Comparison of ENCODE assay signal across 8 cellular contexts in the genomic region with DNA sequence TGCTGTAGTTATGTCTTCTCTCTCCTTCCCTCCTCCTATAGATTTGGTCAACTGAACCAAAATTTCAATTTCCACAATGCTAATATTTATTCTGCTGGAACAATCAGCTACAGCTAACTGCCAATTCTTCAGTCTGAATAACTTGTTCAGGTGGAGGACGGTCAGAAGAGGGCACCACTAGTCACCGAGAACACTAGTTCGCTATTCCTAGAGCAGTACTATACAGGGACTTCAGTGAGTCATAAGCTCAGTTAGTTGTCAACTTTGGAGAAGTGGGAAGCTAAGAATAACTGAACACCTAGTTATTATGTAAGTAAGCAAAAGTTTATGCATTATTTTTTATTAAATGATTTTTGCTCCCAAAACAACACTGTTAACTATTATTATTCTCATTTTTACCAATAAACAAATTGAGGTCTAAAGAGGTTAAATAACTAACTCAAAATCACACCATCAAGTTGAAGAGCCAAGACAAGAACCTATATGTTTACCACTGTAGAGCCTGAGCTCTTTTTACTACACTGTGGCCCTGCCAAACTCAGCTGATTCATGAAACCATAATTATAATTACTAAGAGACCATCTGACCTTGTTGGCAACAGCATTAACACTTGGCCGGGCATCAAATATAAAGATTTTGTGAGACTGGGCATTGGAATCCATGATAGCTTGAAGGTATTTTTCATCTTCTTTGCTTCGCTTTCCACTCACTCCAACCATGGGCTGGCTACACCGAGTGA. TPM values are rescaled to one million over a fixed set of nuclear protein-coding genes. Genes with fewer than 3 reads are reported as not detected.
A peak's percentile ranks its signal among the peaks of the same experiment; 100 is the strongest.
DNase-seq lines count a peak whose midpoint lies in the region; ATAC-seq and TF ChIP-seq lines count a peak whose summit lies in the region.

No MANE protein-coding gene starts in this region.

- no peak overlapping the region for H3K4me2 ChIP-seq in IMR-90 (ENCODE audit: low read depth, low read length)

- no peak overlapping the region for H2AK5ac ChIP-seq in IMR-90 (ENCODE audit: low read depth, low read length)

- no peak overlapping the region for H2AFZ ChIP-seq in IMR-90 (replicated peaks; ENCODE audit: low read length, poor library complexity)

- no peak overlapping the region for H2BK120ac ChIP-seq in IMR-90 (ENCODE audit: low read depth, low read length)

- H3K9ac ChIP-seq in IMR-90 (ENCODE audit: low read depth, low read length), result no peak overlapping the region

- in situ Hi-C loops in IMR-90 (cut with MboI; ENCODE audit: low sequenced_read_pairs), result loop anchor here (10.0 kb wide), 1 partner anchor 546 kb away; the partner anchor contains the start of gene JRKL

- H3K27ac ChIP-seq in IMR-90 (ENCODE audit: insufficient read depth, low read length), result no peak overlapping the region
- no peak overlapping the region for H3K27ac ChIP-seq in lower lobe of right lung
- no peak overlapping the region for H3K27ac ChIP-seq in upper lobe of left lung

- H3K36me3 ChIP-seq in BJ (ENCODE audit: control insufficient read depth, insufficient read depth, low read length) (peaks cover 1% of the 10 kb centered on the region), IMR-90 (ENCODE audit: control insufficient read depth, insufficient read depth, low read length) (peaks cover 6% of the 10 kb centered on the region), lower lobe of right lung (peaks cover 39% of the 10 kb centered on the region), upper lobe of left lung (peaks cover 4 to 38% (median 9%) of the 10 kb centered on the region in 4 donors)

- TF ChIP-seq RAD21 in IMR-90 (IDR thresholded peaks at IDR 0.05; ENCODE audit: low read length), result peak; percentile 75

- CTCF ChIA-PET in BJ (lab: Yijun Ruan, JAX) (interaction anchor here (0.5 to 2.3 kb wide), 20 partner anchors 10 to 545 kb away, joined by 3 to 17 read pairs (median 3); partner anchors contain the start of genes CCDC82, JRKL and MAML2), IMR-90 (lab: Yijun Ruan, JAX) (interaction anchor here (0.6 to 1.9 kb wide), 12 partner anchors 13 to 545 kb away, joined by 3 to 10 read pairs (median 4); partner anchors contain the start of gene MAML2)

- H3K4me1 ChIP-seq in IMR-90 (ENCODE audit: control insufficient read depth, insufficient read depth, low read length) (peaks cover 5% of the 10 kb centered on the region), lower lobe of right lung (peaks cover 5% of the 10 kb centered on the region), upper lobe of left lung (no peaks in the 10 kb centered on the region)

- dilution Hi-C loops in IMR-90 (cut with HindIII; ENCODE audit: low sequenced_read_pairs, unreplicated experiment), result no loop called here

- no peak overlapping the region for H4K5ac ChIP-seq in IMR-90 (ENCODE audit: low read depth, low read length)

- no peaks in the 10 kb centered on the region; the same call in 1 of the 2 replicates for H3K9me1 ChIP-seq in IMR-90 (ENCODE audit: insufficient read depth, low read length)

- intact Hi-C loops in IMR-90 (cut with micrococcal nuclease) (loop anchor here (5.0 kb wide), 1 partner anchor 123 kb away; no protein-coding TSS in a partner anchor), lower lobe of right lung (cut with DNase I) (no loop called here)

- H3K18ac ChIP-seq in IMR-90 (ENCODE audit: low read depth, low read length), result no peak overlapping the region; the same call in 1 of the 2 replicates

- H3K27me3 ChIP-seq in BJ (ENCODE audit: control insufficient read depth, insufficient read depth, low read length) (no peaks in the 10 kb centered on the region), IMR-90 (ENCODE audit: control insufficient read depth, insufficient read depth, low read length) (no peaks in the 10 kb centered on the region), lower lobe of right lung (ENCODE audit: low read depth) (no peaks in the 10 kb centered on the region), upper lobe of left lung (no peaks in the 10 kb centered on the region)

- no TSS peak for BruUV-seq in IMR-90 (replicated peaks; lab: Mats Ljungman, UMichigan)

- 0 out of 2 replicates have a peak overlapping the region, but pooled peaks have one; percentile 56 for H2BK20ac ChIP-seq in IMR-90 (ENCODE audit: low read depth, low read length)

- H4K20me1 ChIP-seq in IMR-90 (ENCODE audit: insufficient read depth, low read length), result no peaks in the 10 kb centered on the region

- H3K4ac ChIP-seq in IMR-90 (ENCODE audit: low read depth, low read length), result no peak overlapping the region

- peak; percentile 76 for ATAC-seq in GM18511 (IDR thresholded peaks at IDR 0.05; ENCODE audit: unreplicated experiment)
- ATAC-seq in IMR-90 (ENCODE audit: low read depth), result peak; percentile 74
- peak; percentile 82 to 88 for ATAC-seq in lower lobe of right lung
- peak; percentile 77 to 82 for ATAC-seq in upper lobe of left lung (ENCODE audit: low FRiP score in 2 of 2)

- TF ChIP-seq CTCF in BJ (IDR thresholded peaks at IDR 0.05; ENCODE audit: insufficient read depth, low read depth, low read length) (peak; percentile 57), IMR-90 (conservative IDR thresholded peaks at IDR 0.05; ENCODE audit: low read depth, low read length) (peak; percentile 57), lower lobe of right lung (IDR thresholded peaks at IDR 0.05) (peak; percentile 53), upper lobe of left lung (IDR thresholded peaks at IDR 0.05) (peak in 5 of 6 experiments; percentile 24 to 57 (median 38))

- H2AK9ac ChIP-seq in IMR-90 (replicated peaks; ENCODE audit: low read depth, low read length, poor library complexity), result no peak overlapping the region

- no peak overlapping the region for H4K91ac ChIP-seq in IMR-90 (ENCODE audit: insufficient read depth, low read depth, low read length)

- H3K9me3 ChIP-seq in IMR-90 (ENCODE audit: control insufficient read depth, insufficient read depth, low read length) (no peaks in the 10 kb centered on the region), lower lobe of right lung (no peaks in the 10 kb centered on the region), upper lobe of left lung (no peaks in the 10 kb centered on the region)

- peak overlapping the region; percentile 58 for H2BK5ac ChIP-seq in IMR-90 (ENCODE audit: low read depth, low read length, poor library complexity, severe bottlenecking)

- peaks cover 3 to 16% of the 10 kb centered on the region in 2 experiments; a peak in 1 of 4 replicates for H3K79me1 ChIP-seq in IMR-90 (ENCODE audit: low read depth in 1 of 2, low read length in 2 of 2)

- no peak overlapping the region for H3K23ac ChIP-seq in IMR-90 (ENCODE audit: low read depth, low read length)

- H3K14ac ChIP-seq in IMR-90 (replicated peaks; ENCODE audit: low read depth, low read length), result no peak overlapping the region

- H4K8ac ChIP-seq in IMR-90 (ENCODE audit: low read depth in 2 of 2, low read length in 2 of 2), result no peak overlapping the region

- POLR2A ChIA-PET in BJ (lab: Charles Lee) (no interaction called here), IMR-90 (lab: Charles Lee; ENCODE audit: unreplicated experiment) (interaction anchor here (0.6 to 0.9 kb wide), 2 partner anchors 8 to 264 kb away, joined by 3 to 4 read pairs; no protein-coding TSS in a partner anchor)

- H3K4me3 ChIP-seq in BJ (ENCODE audit: low read depth, low read length), result no peak overlapping the region
- H3K4me3 ChIP-seq in IMR-90 (ENCODE audit: insufficient read depth, low read depth, low read length), result no peak overlapping the region
- H3K4me3 ChIP-seq in lower lobe of right lung, result no peak overlapping the region
- H3K4me3 ChIP-seq in upper lobe of left lung, result no peak overlapping the region

- no peak overlapping the region for H3K56ac ChIP-seq in IMR-90 (ENCODE audit: extremely low read depth, insufficient read depth, low read length)

- peak; percentile 27 for DNase-seq in BJ (ENCODE audit: low read depth)
- DNase-seq in IMR-90, result peak; percentile 82
- peak; percentile 60 for DNase-seq in SKM-1 (lab: John Stamatoyannopoulos, UW; ENCODE audit: unreplicated experiment)
- DNase-seq in dermis blood vessel endothelial cell, result peak; percentile 84
- peak; percentile 29 for DNase-seq in lower lobe of right lung
- DNase-seq in upper lobe of left lung, result peak in 1 of 2 donors; percentile 56
- no peak for DNase-seq in middle frontal gyrus (ENCODE audit: extremely low spot score, low spot score)

- no CpG with 5 or more reads among the region's 6 CpGs for WGBS in IMR-90 (ENCODE audit: extremely low coverage in 2 of 2, insufficient read length in 1 of 2), 2 experiments
- WGBS in upper lobe of left lung, 2 donors, result 61 to 63% methylated on average over 6 of the region's 6 CpGs

- no peak overlapping the region for H2BK15ac ChIP-seq in IMR-90 (ENCODE audit: low read depth, low read length)

- TF ChIP-seq POLR2A in IMR-90 (IDR thresholded peaks at IDR 0.05; ENCODE audit: low read depth, low read length) (no peak), upper lobe of left lung (IDR thresholded peaks at IDR 0.05) (no peak)

- TF ChIP-seq EP300 in upper lobe of left lung (IDR thresholded peaks at IDR 0.05), result no peak

TF ChIP-seq in IMR-90, 13 proteins besides CTCF, POLR2A, EP300 and RAD21 (continues in another document):
- no peak for TF ChIP-seq MAFK (IDR thresholded peaks at IDR 0.05; ENCODE audit: low read depth, low read length)
- no peak for TF ChIP-seq CEBPB (IDR thresholded peaks at IDR 0.05; ENCODE audit: low read depth, low read length)
- no peak for TF ChIP-seq BHLHE40 (IDR thresholded peaks at IDR 0.05; ENCODE audit: low read depth, low read length)
- TF ChIP-seq RCOR1 (IDR thresholded peaks at IDR 0.05; ENCODE audit: insufficient replicate concordance, low read length), result no peak
- peak; percentile 52 for TF ChIP-seq SMC3 (IDR thresholded peaks at IDR 0.05; ENCODE audit: low read depth, low read length)
- TF ChIP-seq MAZ (IDR thresholded peaks at IDR 0.05; ENCODE audit: borderline replicate concordance, low read depth, low read length), result no peak
- TF ChIP-seq CHD1 (IDR thresholded peaks at IDR 0.05; ENCODE audit: low read depth, low read length), result no peak

RNA-seq across cellular contexts. Expression of gene CEP57, which starts 59.0 kb away (rescaled TPM):
- 18.3 and 27.9 TPM in 2 replicates for polyA plus RNA-seq in BJ (2011; rRNA removed)
- 8.3 and 10.5 TPM in 2 replicates for polyA minus RNA-seq in BJ (2011; rRNA and poly(A)+ RNA removed)
- 30.5 and 38.0 TPM in 2 replicates for total RNA-seq in IMR-90 (2012; rRNA removed)
- 12.4 and 14.5 TPM in 2 replicates for polyA plus RNA-seq in IMR-90 (2012; rRNA removed)
- 5.0 and 8.5 TPM in 2 replicates for polyA plus RNA-seq in IMR-90 (2012; cell fraction: cytosol; rRNA removed)
- polyA plus RNA-seq in IMR-90 (2012; cell fraction: nucleus; rRNA removed; ENCODE audit: low replicate concordance), result 11.7 and 29.8 TPM in 2 replicates
- total RNA-seq in dermis blood vessel endothelial cell, result 49.0 and 63.1 TPM in 2 replicates
- total RNA-seq in lower lobe of right lung, result 30.2 TPM
- 10 to 100 TPM; 20.7 to 71.8 (median 37.9) TPM for total RNA-seq in upper lobe of left lung

RNA-seq across cellular contexts. Expression of gene FAM76B, which starts 59.7 kb away (rescaled TPM):
- polyA plus RNA-seq in BJ (2011; rRNA removed) (9.4 and 19.9 TPM in 2 replicates), IMR-90 (2012; rRNA removed) (9.8 and 12.7 TPM in 2 replicates)
- polyA minus RNA-seq in BJ (2011; rRNA and poly(A)+ RNA removed), result 4.7 and 5.2 TPM in 2 replicates
- total RNA-seq in IMR-90 (2012; rRNA removed) (14.3 and 15.8 TPM in 2 replicates), dermis blood vessel endothelial cell (30.6 and 39.0 TPM in 2 replicates), lower lobe of right lung (22.6 TPM), upper lobe of left lung (10 to 100 TPM; 16.2 to 82.8 (median 25.4) TPM)
- polyA plus RNA-seq in IMR-90 (2012; cell fraction: cytosol; rRNA removed), result 1.8 TPM in 2 replicates
- polyA plus RNA-seq in IMR-90 (2012; cell fraction: nucleus; rRNA removed; ENCODE audit: low replicate concordance), result 18.1 and 77.4 TPM in 2 replicates
